8 cellular contexts compared by ENCODE assay signal in the genomic region with DNA sequence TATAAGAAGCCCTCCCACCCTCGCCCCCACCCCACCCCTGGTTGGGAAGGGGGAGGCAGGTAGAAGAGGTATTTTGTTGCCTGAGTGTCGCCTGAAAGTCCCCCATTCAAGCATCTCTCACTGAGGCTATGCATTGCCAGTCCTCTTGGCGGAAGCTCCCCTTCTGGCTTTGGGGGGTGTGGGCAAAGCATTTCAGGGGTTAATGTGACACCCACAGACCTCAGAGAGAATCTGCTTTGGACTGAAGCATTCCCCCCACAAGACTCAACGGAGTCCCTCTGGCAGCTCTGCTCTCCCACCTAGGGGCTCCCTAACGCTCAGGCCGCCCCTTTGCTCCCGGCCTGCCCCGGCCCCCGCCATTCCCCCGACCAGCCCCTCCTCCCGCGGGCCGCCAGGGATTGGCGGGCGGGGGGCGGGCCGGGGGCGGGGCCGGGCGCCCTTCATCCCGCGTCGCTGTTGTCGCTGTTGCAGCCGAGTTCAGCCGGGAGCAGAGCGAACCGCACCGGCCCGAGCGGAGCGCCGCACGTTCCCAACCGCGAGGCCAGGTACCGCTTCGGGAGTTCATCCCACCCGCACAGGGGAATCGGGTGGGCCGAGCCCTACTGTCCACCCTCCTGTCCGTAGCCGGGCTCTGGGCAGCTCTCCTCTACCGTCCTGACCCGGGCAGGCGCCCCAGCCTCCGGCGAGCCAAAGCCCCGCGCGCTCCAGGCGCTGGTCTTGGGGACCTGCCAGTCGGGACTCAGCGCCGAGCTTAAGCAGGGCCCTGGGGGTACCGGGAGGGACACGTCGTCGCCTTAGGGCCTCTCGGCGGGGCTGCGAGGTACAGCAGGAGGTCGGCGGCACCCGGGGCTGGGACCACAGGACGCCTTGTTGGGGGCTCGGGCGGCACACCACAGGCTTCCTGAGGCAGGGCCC. TPM values are rescaled to one million over a fixed set of nuclear protein-coding genes. Genes with fewer than 3 reads are reported as not detected.
DNase-seq lines count a peak whose midpoint lies in the region; ATAC-seq lines count a peak whose summit lies in the region.

A gene (plus strand): TSS at position 468 of the 915 bp plus-strand sequence. CDS start 8,929 bp downstream, outside the sequence.

- no peaks in the 10 kb centered on the region for H3K4me1 Mint-ChIP-seq in activated CD8-positive, alpha-beta T cell treated with anti-CD3 and anti-CD28 coated beads, Interleukin-2, amount 10 ng/mL, durations not matched to agents 7 days and 5 days (ENCODE audit: low read depth)

- no peaks in the 10 kb centered on the region for H3K36me3 ChIP-seq in rectal smooth muscle tissue (ENCODE audit: control insufficient read depth, insufficient read depth, low read length)

- H3K27ac ChIP-seq in rectal smooth muscle tissue (ENCODE audit: low read depth, low read length), result no peak within 1 kb of the TSS

- no peaks in the 10 kb centered on the region for H3K36me3 Mint-ChIP-seq in activated CD8-positive, alpha-beta T cell treated with anti-CD3 and anti-CD28 coated beads, Interleukin-2, amount 10 ng/mL, durations not matched to agents 7 days and 5 days (ENCODE audit: low read depth)

- no peak within 1 kb of the TSS for H3K9ac ChIP-seq in rectal smooth muscle tissue (ENCODE audit: low read length)

- peaks cover 4% of the 10 kb centered on the region for H3K4me1 ChIP-seq in rectal smooth muscle tissue (ENCODE audit: control insufficient read depth, insufficient read depth, low read length)

- intact Hi-C loops in Right ventricle myocardium superior (cut with DNase I), result no loop called here

- no peak within 1 kb of the TSS for H3K4me3 Mint-ChIP-seq in activated CD8-positive, alpha-beta T cell treated with anti-CD3 and anti-CD28 coated beads, Interleukin-2, amount 10 ng/mL, durations not matched to agents 7 days and 5 days

- CTCF ChIA-PET in activated CD8-positive, alpha-beta T cell treated with anti-CD3 and anti-CD28 coated beads, Interleukin-2, amount 10 ng/mL, durations not matched to agents 7 days and 5 days (lab: Charles Lee), result interaction anchor here (1.6 to 4.7 kb wide), 3 partner anchors 11 to 134 kb away, joined by 3 to 24 read pairs (median 5); no protein-coding TSS in a partner anchor

- ATAC-seq in activated CD8-positive, alpha-beta T cell treated with anti-CD3 and anti-CD28 coated beads, Interleukin-2, amount 10 ng/mL, durations not matched to agents 7 days and 5 days, result peak; percentile 37
- ATAC-seq in Right ventricle myocardium superior (ENCODE audit: poor library complexity) (peak; percentile 91), HG02938 (IDR thresholded peaks at IDR 0.05; ENCODE audit: unreplicated experiment) (no peak), GM21786 (IDR thresholded peaks at IDR 0.05; ENCODE audit: unreplicated experiment) (no peak)

- peaks cover 44% of the 10 kb centered on the region for H3K27me3 Mint-ChIP-seq in activated CD8-positive, alpha-beta T cell treated with anti-CD3 and anti-CD28 coated beads, Interleukin-2, amount 10 ng/mL, durations not matched to agents 7 days and 5 days (ENCODE audit: low read depth)

- H3K9me3 Mint-ChIP-seq in activated CD8-positive, alpha-beta T cell treated with anti-CD3 and anti-CD28 coated beads, Interleukin-2, amount 10 ng/mL, durations not matched to agents 7 days and 5 days (ENCODE audit: insufficient read depth), result no peaks in the 10 kb centered on the region

- DNase-seq in NCI-H1694 treated with DMSO at 0.1 percent for 48 hours (lab: John Stamatoyannopoulos, UW), result peak; percentile 1
- no peak for DNase-seq in NCI-H1694 (lab: John Stamatoyannopoulos, UW)
- DNase-seq in activated CD8-positive, alpha-beta T cell treated with anti-CD3 and anti-CD28 coated beads, Interleukin-2, amount 10 ng/mL, durations not matched to agents 7 days and 5 days, result no peak
- DNase-seq in Right ventricle myocardium superior, result no peak
- DNase-seq in stimulated activated CD8-positive, alpha-beta memory T cell treated with anti-CD3 and anti-CD28 coated beads, Interleukin-4, amount 100 ng/mL, for 48 hours, result no peak

- peaks cover 37% of the 10 kb centered on the region for H3K27me3 ChIP-seq in rectal smooth muscle tissue (ENCODE audit: control insufficient read depth, insufficient read depth, low read length)

- H3K4me3 ChIP-seq in rectal smooth muscle tissue (ENCODE audit: low read length), result peak within 1 kb of the TSS; percentile 47

- POLR2A ChIA-PET in activated CD8-positive, alpha-beta T cell treated with anti-CD3 and anti-CD28 coated beads, Interleukin-2, amount 10 ng/mL, durations not matched to agents 7 days and 5 days (lab: Charles Lee), result interaction anchor here (0.6 to 1.4 kb wide), 2 partner anchors 10 to 258 kb away, joined by 3 to 6 read pairs; no protein-coding TSS in a partner anchor

- H3K27ac Mint-ChIP-seq in activated CD8-positive, alpha-beta T cell treated with anti-CD3 and anti-CD28 coated beads, Interleukin-2, amount 10 ng/mL, durations not matched to agents 7 days and 5 days, result no peak within 1 kb of the TSS

RNA-seq across cellular contexts. Expression of the gene that starts here (rescaled TPM):
- not detected for total RNA-seq in activated CD8-positive, alpha-beta T cell treated with anti-CD3 and anti-CD28 coated beads, Interleukin-2, amount 10 ng/mL, durations not matched to agents 7 days and 5 days
- 10.6 TPM for total RNA-seq in Right ventricle myocardium superior

Comparison
In these comparisons a context has a peak if more than half of its experiments do, and no peak if none do; other contexts are left out.
1. RNA of the gene that starts here (total RNA-seq): 10.6 TPM in Right ventricle myocardium superior (single experiment); not detected in activated CD8-positive, alpha-beta T cell treated with anti-CD3 and anti-CD28 coated beads, Interleukin-2, amount 10 ng/mL, durations not matched to agents 7 days and 5 days; every median in the first group is over 10 times any median in the second.
2. Peak in ATAC-seq in activated CD8-positive, alpha-beta T cell treated with anti-CD3 and anti-CD28 coated beads, Interleukin-2, amount 10 ng/mL, durations not matched to agents 7 days and 5 days; RNA of the gene not detected or under 1 TPM.